In genomic region chr12:106000376-106001104, GRCh38 we compare ENCODE assay signal across 21 cellular contexts.
"Had no signal": no experiment of that assay in that cellular context is flagged by ENCODE, and none has a peak within 500 bp of the region (broad histone marks: within the 10 kb centered on the region; RNA-seq: fewer than 3 reads in every experiment).

No MANE protein-coding gene starts in this region.

- ATAC-seq: body of pancreas; naive thymus-derived CD4-positive, alpha-beta T cell; stimulated activated naive B cell treated with anti-CD40 and anti-IgM and Interleukin-4, amounts not matched to agents 10 μg/mL and 1 μg/mL and 100 μg/mL, for 72 hours; upper lobe of right lung had no signal

- H3K4me1 ChIP-seq: body of pancreas, upper lobe of right lung had no signal

- H3K9me3 ChIP-seq: body of pancreas, ovary, thoracic aorta, upper lobe of right lung had no signal

- H3K4me3 ChIP-seq: body of pancreas, ovary, SK-N-MC, thoracic aorta, upper lobe of right lung had no signal

- DNase-seq: activated CD4-positive, alpha-beta T cell treated with anti-CD3 and anti-CD28 coated beads for 1 hour; activated CD8-positive, alpha-beta memory T cell treated with anti-CD3 and anti-CD28 coated beads for 24 hours; activated CD8-positive, alpha-beta memory T cell treated with anti-CD3 and anti-CD28 coated beads, Interleukin-2, amount 50 U/mL, for 48 hours; activated effector memory CD4-positive, alpha-beta T cell treated with anti-CD3 and anti-CD28 coated beads, Interleukin-2, amount 50 U/mL, for 16 hours; activated T-cell treated with anti-CD3 and anti-CD28 coated beads, Interleukin-2, amount 50 U/mL, for 48 hours; amniotic stem cell; body of pancreas; central memory CD4-positive, alpha-beta T cell; endodermal cell; foreskin melanocyte; glutamatergic neuron; naive thymus-derived CD4-positive, alpha-beta T cell; ovary; stimulated activated naive B cell treated with anti-CD40 and anti-IgM and Interleukin-4, amounts not matched to agents 10 μg/mL and 1 μg/mL and 100 μg/mL, for 72 hours; T1000; upper lobe of right lung had no signal

- H3K4me3 Mint-ChIP-seq: activated naive CD8-positive, alpha-beta T cell; endodermal cell; memory B cell; naive thymus-derived CD4-positive, alpha-beta T cell; stimulated activated naive B cell treated with anti-CD40 and anti-IgM and Interleukin-4, amounts not matched to agents 10 μg/mL and 1 μg/mL and 100 μg/mL, for 72 hours had no signal

- H3K36me3 Mint-ChIP-seq: activated naive CD8-positive, alpha-beta T cell; memory B cell; naive thymus-derived CD4-positive, alpha-beta T cell; stimulated activated naive B cell treated with anti-CD40 and anti-IgM and Interleukin-4, amounts not matched to agents 10 μg/mL and 1 μg/mL and 100 μg/mL, for 72 hours had no signal

- H3K4me1 Mint-ChIP-seq: memory B cell; naive thymus-derived CD4-positive, alpha-beta T cell; stimulated activated naive B cell treated with anti-CD40 and anti-IgM and Interleukin-4, amounts not matched to agents 10 μg/mL and 1 μg/mL and 100 μg/mL, for 72 hours had no signal

- FAIRE-seq: colon had no signal

- H3K27ac Mint-ChIP-seq: activated naive CD8-positive, alpha-beta T cell; endodermal cell; memory B cell; naive thymus-derived CD4-positive, alpha-beta T cell; stimulated activated naive B cell treated with anti-CD40 and anti-IgM and Interleukin-4, amounts not matched to agents 10 μg/mL and 1 μg/mL and 100 μg/mL, for 72 hours had no signal

- H3K27me3 ChIP-seq: body of pancreas, ovary, upper lobe of right lung had no signal

- H3K36me3 ChIP-seq: ovary, thoracic aorta, upper lobe of right lung had no signal

- H3K27ac ChIP-seq: body of pancreas, ovary, SK-N-MC, thoracic aorta, upper lobe of right lung had no signal
